ENCODE assay signal across 29 cellular contexts in genomic region chr15:58391088-58391487, GRCh38. TPM values are rescaled to one million over a fixed set of nuclear protein-coding genes. Genes with fewer than 3 reads are reported as not detected.
"Had no signal": no experiment of that assay in that cellular context is flagged by ENCODE, and none has a peak within 500 bp of the region (broad histone marks: within the 10 kb centered on the region; RNA-seq: fewer than 3 reads in every experiment).

No MANE protein-coding gene starts in this region.

- DNase-seq: activated B cell treated with CpG ODN at 0.5 μM for 24 hours; activated CD4-positive, alpha-beta T cell treated with anti-CD3 and anti-CD28 coated beads for 1 hour; activated CD4-positive, alpha-beta T cell treated with anti-CD3 and anti-CD28 coated beads, Interleukin-2, amount 10 ng/mL, durations not matched to agents 24 days and 14 days; activated CD4-positive, alpha-beta T cell treated with anti-CD3 and anti-CD28 coated beads, Interleukin-2, amount 50 U/mL, for 48 hours; activated CD8-positive, alpha-beta memory T cell treated with anti-CD3 and anti-CD28 coated beads, Interleukin-2, amount 10 ng/mL, durations not matched to agents 7 days and 5 days; activated effector memory CD4-positive, alpha-beta T cell treated with anti-CD3 and anti-CD28 coated beads, Interleukin-2, amount 50 U/mL, for 16 hours; activated naive CD4-positive, alpha-beta T cell treated with Interleukin-2 at 50 U/mL for 16 hours; activated naive CD8-positive, alpha-beta T cell treated with anti-CD3 and anti-CD28 coated beads, Interleukin-2, amount 50 U/mL, for 24 hours; activated T-cell treated with anti-CD3 and anti-CD28 coated beads, Interleukin-2, amount 50 U/mL, for 4 hours; amniotic stem cell; KG1; NCI-H1048; NCI-H1417; NCI-H1930; NCI-H2107; NCI-H510A treated with DMSO at 0.1 percent for 48 hours; NCI-H69; NK-92 treated with Interleukin-12 subunit alpha and Interleukin-12 subunit beta, amount 100 ng/mL, for 24 hours; OCI-M1; Peyer's patch; Right ventricle myocardium superior; SJCRH30; SK-N-SH; SW 1271 had no signal

- H3K27ac Mint-ChIP-seq: activated B cell treated with CpG ODN at 0.5 μM for 24 hours; activated CD4-positive, alpha-beta T cell treated with anti-CD3 and anti-CD28 coated beads, Interleukin-2, amount 10 ng/mL, durations not matched to agents 24 days and 14 days; activated CD8-positive, alpha-beta memory T cell treated with anti-CD3 and anti-CD28 coated beads, Interleukin-2, amount 10 ng/mL, durations not matched to agents 7 days and 5 days; activated naive CD8-positive, alpha-beta T cell treated with anti-CD3 and anti-CD28 coated beads, Interleukin-2, amount 50 U/mL, for 24 hours; brain had no signal

- H3K4me1 ChIP-seq: ascending aorta, Peyer's patch, SJCRH30 had no signal

- H3K27me3 ChIP-seq: ascending aorta, Peyer's patch, SJCRH30 had no signal

- ATAC-seq: activated CD8-positive, alpha-beta memory T cell treated with anti-CD3 and anti-CD28 coated beads, Interleukin-2, amount 10 ng/mL, durations not matched to agents 7 days and 5 days; activated naive CD4-positive, alpha-beta T cell treated with anti-CD3 and anti-CD28 coated beads, Interleukin-2, amount 50 U/mL, for 72 hours; activated naive CD8-positive, alpha-beta T cell treated with anti-CD3 and anti-CD28 coated beads, Interleukin-2, amount 50 U/mL, for 24 hours; activated T-cell treated with anti-CD3 and anti-CD28 coated beads, Interleukin-2, amount 50 U/mL, for 4 hours had no signal

- H3K36me3 ChIP-seq: ascending aorta, Peyer's patch, SJCRH30 had no signal

- H3K4me3 Mint-ChIP-seq: activated B cell treated with CpG ODN at 0.5 μM for 24 hours; activated CD4-positive, alpha-beta T cell treated with anti-CD3 and anti-CD28 coated beads, Interleukin-2, amount 10 ng/mL, durations not matched to agents 24 days and 14 days; activated CD8-positive, alpha-beta memory T cell treated with anti-CD3 and anti-CD28 coated beads, Interleukin-2, amount 10 ng/mL, durations not matched to agents 7 days and 5 days; activated naive CD8-positive, alpha-beta T cell treated with anti-CD3 and anti-CD28 coated beads, Interleukin-2, amount 50 U/mL, for 24 hours; activated T-cell treated with anti-CD3 and anti-CD28 coated beads, Interleukin-2, amount 50 U/mL, for 4 hours; central memory CD8-positive, alpha-beta T cell had no signal

- H3K9me3 ChIP-seq: ascending aorta, Peyer's patch, SJCRH30, SK-N-SH had no signal

- H3K4me2 ChIP-seq: SK-N-SH had no signal

- H3K9me3 Mint-ChIP-seq: activated B cell treated with CpG ODN at 0.5 μM for 24 hours; activated naive CD4-positive, alpha-beta T cell treated with anti-CD3 and anti-CD28 coated beads, Interleukin-2, amount 50 U/mL, for 72 hours; activated naive CD8-positive, alpha-beta T cell treated with anti-CD3 and anti-CD28 coated beads, Interleukin-2, amount 50 U/mL, for 24 hours; activated T-cell treated with anti-CD3 and anti-CD28 coated beads, Interleukin-2, amount 50 U/mL, for 4 hours; central memory CD8-positive, alpha-beta T cell had no signal

- H3K36me3 Mint-ChIP-seq: activated CD8-positive, alpha-beta memory T cell treated with anti-CD3 and anti-CD28 coated beads, Interleukin-2, amount 10 ng/mL, durations not matched to agents 7 days and 5 days; activated naive CD4-positive, alpha-beta T cell treated with anti-CD3 and anti-CD28 coated beads, Interleukin-2, amount 50 U/mL, for 72 hours; brain had no signal

- H3K4me3 ChIP-seq: ascending aorta, Peyer's patch, SJCRH30 had no signal

- H3K27me3 Mint-ChIP-seq: activated naive CD8-positive, alpha-beta T cell treated with anti-CD3 and anti-CD28 coated beads, Interleukin-2, amount 50 U/mL, for 24 hours had no signal

- H3K27ac ChIP-seq: ascending aorta, Peyer's patch, RWPE1, SJCRH30 had no signal

- H3K4me1 Mint-ChIP-seq: activated B cell treated with CpG ODN at 0.5 μM for 24 hours; activated CD4-positive, alpha-beta T cell treated with anti-CD3 and anti-CD28 coated beads, Interleukin-2, amount 10 ng/mL, durations not matched to agents 24 days and 14 days; activated CD8-positive, alpha-beta memory T cell treated with anti-CD3 and anti-CD28 coated beads, Interleukin-2, amount 10 ng/mL, durations not matched to agents 7 days and 5 days; activated naive CD8-positive, alpha-beta T cell treated with anti-CD3 and anti-CD28 coated beads, Interleukin-2, amount 50 U/mL, for 24 hours; central memory CD8-positive, alpha-beta T cell had no signal

RNA-seq across cellular contexts. Expression of gene LIPC, which starts 40.7 kb away (rescaled TPM):
- total RNA-seq: activated B cell treated with CpG ODN at 0.5 μM for 24 hours, ascending aorta had no signal
- polyA plus RNA-seq: SK-N-SH had no signal
